Comparison of ENCODE assay signal across 20 cellular contexts in the genomic region with DNA sequence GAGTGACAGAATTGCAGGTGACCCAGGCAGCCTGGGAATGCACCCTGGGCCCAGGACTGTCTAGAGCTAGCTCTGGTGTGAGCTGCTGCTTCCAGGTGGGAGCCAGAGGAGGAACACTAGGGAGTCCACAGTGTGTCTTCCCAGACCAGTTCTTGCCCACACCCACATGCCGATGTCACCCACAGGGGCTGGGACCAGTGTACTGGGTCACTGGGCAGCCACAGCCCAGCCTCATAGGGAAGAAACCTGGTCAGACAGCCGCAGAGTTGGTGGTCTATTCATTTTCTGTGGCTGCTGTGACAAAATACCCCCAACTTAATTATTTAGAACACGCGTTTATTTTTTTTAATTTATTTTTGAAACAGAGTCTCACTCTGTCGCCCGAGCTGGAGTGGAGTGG. TPM values are rescaled to one million over a fixed set of nuclear protein-coding genes. Genes with fewer than 3 reads are reported as not detected.
"Had no signal": no experiment of that assay in that cellular context is flagged by ENCODE, and none has a peak within 500 bp of the region (broad histone marks: within the 10 kb centered on the region; RNA-seq: fewer than 3 reads in every experiment).

No MANE protein-coding gene starts in this region.

- H3K9me3 ChIP-seq: SJCRH30 had no signal

- ATAC-seq: Right ventricle myocardium inferior, SK-N-SH treated with all-trans-retinoic acid at 6 μM for 48 hours had no signal

- H3K4me3 ChIP-seq: SJCRH30 had no signal

- H3K27me3 ChIP-seq: SJCRH30 had no signal

- H3K27ac ChIP-seq: HL-60, SJCRH30 had no signal

- H3K4me1 ChIP-seq: SJCRH30 had no signal

- DNase-seq: KBM-7, MV-4-11, NCI-H1048, NCI-H1105, NCI-H1417, NCI-H1436 treated with DMSO at 0.1 percent for 48 hours, NCI-H1694, NCI-H187 treated with DMSO at 0.1 percent for 48 hours, NCI-H2029 treated with DMSO at 0.1 percent for 48 hours, NCI-H2227 treated with DMSO at 0.1 percent for 48 hours, NCI-H524, NCI-H526 treated with DMSO at 0.1 percent for 48 hours, NCI-H748 treated with DMSO at 0.1 percent for 48 hours, RPMI8226, SHP77 treated with DMSO at 0.1 percent for 48 hours, SJCRH30 had no signal

RNA-seq across cellular contexts. Expression of gene RNF225, which starts 3.1 kb away (rescaled TPM):
- total RNA-seq: NCI-H460, Right ventricle myocardium inferior had no signal
